1 cellular context compared by ENCODE assay signal in the genomic region with DNA sequence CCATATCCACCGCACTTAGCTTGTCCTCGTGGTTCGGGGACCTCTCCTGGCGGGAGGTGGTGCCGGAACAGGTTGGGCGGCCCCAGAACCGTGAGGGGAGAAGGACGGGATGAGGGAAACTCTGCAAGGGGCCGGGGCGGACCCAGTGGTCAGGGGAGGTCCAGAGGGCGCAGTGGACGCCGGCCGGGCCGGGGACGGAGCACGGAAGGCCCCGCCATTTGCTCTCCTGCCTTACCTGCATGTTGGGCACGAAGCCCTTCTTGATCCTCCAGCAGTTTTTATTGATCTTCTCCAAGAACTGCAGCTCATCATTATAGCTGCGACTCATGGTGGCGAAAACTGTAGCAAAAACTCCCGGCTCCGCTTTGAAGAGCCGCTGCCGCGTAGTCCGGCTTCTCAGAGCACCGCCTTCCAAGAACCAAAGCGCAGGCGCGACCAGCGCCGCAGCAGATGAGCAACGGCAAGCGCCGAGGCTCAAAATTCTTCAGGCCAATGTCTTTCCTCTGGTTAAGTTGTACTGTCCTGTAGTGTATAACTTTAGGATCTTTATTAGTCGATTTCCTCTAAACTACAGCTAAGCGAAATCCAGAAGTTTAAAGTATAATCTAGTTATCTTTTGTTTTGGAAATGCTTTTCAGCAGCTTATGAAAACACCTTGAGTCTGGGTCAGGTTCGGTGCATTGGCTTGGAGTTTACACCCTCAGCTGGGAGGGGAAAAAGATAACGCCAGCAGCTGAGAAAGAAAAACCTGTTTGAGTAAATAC.
TF ChIP-seq lines count a peak whose summit lies in the region.

A gene (minus strand): TSS at position 419 of the 764 bp plus-strand sequence. CDS start 91 bp downstream, at position 328.

TF ChIP-seq in HepG2, 621 proteins besides CTCF, POLR2A, EP300 and RAD21 (continued from another document and continues in another):
- TF ChIP-seq, protein P1, sequence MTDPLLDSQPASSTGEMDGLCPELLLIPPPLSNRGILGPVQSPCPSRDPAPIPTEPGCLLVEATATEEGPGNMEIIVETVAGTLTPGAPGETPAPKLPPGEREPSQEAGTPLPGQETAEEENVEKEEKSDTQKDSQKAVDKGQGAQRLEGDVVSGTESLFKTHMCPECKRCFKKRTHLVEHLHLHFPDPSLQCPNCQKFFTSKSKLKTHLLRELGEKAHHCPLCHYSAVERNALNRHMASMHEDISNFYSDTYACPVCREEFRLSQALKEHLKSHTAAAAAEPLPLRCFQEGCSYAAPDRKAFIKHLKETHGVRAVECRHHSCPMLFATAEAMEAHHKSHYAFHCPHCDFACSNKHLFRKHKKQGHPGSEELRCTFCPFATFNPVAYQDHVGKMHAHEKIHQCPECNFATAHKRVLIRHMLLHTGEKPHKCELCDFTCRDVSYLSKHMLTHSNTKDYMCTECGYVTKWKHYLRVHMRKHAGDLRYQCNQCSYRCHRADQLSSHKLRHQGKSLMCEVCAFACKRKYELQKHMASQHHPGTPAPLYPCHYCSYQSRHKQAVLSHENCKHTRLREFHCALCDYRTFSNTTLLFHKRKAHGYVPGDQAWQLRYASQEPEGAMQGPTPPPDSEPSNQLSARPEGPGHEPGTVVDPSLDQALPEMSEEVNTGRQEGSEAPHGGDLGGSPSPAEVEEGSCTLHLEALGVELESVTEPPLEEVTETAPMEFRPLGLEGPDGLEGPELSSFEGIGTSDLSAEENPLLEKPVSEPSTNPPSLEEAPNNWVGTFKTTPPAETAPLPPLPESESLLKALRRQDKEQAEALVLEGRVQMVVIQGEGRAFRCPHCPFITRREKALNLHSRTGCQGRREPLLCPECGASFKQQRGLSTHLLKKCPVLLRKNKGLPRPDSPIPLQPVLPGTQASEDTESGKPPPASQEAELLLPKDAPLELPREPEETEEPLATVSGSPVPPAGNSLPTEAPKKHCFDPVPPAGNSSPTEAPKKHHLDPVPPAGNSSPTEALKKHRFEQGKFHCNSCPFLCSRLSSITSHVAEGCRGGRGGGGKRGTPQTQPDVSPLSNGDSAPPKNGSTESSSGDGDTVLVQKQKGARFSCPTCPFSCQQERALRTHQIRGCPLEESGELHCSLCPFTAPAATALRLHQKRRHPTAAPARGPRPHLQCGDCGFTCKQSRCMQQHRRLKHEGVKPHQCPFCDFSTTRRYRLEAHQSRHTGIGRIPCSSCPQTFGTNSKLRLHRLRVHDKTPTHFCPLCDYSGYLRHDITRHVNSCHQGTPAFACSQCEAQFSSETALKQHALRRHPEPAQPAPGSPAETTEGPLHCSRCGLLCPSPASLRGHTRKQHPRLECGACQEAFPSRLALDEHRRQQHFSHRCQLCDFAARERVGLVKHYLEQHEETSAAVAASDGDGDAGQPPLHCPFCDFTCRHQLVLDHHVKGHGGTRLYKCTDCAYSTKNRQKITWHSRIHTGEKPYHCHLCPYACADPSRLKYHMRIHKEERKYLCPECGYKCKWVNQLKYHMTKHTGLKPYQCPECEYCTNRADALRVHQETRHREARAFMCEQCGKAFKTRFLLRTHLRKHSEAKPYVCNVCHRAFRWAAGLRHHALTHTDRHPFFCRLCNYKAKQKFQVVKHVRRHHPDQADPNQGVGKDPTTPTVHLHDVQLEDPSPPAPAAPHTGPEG (CRISPR knock-in tag; IDR thresholded peaks at IDR 0.05): 0 out of 2 replicates have a peak, but pooled peaks have one; percentile 42
- TF ChIP-seq, protein P2, sequence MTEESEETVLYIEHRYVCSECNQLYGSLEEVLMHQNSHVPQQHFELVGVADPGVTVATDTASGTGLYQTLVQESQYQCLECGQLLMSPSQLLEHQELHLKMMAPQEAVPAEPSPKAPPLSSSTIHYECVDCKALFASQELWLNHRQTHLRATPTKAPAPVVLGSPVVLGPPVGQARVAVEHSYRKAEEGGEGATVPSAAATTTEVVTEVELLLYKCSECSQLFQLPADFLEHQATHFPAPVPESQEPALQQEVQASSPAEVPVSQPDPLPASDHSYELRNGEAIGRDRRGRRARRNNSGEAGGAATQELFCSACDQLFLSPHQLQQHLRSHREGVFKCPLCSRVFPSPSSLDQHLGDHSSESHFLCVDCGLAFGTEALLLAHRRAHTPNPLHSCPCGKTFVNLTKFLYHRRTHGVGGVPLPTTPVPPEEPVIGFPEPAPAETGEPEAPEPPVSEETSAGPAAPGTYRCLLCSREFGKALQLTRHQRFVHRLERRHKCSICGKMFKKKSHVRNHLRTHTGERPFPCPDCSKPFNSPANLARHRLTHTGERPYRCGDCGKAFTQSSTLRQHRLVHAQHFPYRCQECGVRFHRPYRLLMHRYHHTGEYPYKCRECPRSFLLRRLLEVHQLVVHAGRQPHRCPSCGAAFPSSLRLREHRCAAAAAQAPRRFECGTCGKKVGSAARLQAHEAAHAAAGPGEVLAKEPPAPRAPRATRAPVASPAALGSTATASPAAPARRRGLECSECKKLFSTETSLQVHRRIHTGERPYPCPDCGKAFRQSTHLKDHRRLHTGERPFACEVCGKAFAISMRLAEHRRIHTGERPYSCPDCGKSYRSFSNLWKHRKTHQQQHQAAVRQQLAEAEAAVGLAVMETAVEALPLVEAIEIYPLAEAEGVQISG (CRISPR knock-in tag; IDR thresholded peaks at IDR 0.05): peak; percentile 68
- TF ChIP-seq, protein P3, sequence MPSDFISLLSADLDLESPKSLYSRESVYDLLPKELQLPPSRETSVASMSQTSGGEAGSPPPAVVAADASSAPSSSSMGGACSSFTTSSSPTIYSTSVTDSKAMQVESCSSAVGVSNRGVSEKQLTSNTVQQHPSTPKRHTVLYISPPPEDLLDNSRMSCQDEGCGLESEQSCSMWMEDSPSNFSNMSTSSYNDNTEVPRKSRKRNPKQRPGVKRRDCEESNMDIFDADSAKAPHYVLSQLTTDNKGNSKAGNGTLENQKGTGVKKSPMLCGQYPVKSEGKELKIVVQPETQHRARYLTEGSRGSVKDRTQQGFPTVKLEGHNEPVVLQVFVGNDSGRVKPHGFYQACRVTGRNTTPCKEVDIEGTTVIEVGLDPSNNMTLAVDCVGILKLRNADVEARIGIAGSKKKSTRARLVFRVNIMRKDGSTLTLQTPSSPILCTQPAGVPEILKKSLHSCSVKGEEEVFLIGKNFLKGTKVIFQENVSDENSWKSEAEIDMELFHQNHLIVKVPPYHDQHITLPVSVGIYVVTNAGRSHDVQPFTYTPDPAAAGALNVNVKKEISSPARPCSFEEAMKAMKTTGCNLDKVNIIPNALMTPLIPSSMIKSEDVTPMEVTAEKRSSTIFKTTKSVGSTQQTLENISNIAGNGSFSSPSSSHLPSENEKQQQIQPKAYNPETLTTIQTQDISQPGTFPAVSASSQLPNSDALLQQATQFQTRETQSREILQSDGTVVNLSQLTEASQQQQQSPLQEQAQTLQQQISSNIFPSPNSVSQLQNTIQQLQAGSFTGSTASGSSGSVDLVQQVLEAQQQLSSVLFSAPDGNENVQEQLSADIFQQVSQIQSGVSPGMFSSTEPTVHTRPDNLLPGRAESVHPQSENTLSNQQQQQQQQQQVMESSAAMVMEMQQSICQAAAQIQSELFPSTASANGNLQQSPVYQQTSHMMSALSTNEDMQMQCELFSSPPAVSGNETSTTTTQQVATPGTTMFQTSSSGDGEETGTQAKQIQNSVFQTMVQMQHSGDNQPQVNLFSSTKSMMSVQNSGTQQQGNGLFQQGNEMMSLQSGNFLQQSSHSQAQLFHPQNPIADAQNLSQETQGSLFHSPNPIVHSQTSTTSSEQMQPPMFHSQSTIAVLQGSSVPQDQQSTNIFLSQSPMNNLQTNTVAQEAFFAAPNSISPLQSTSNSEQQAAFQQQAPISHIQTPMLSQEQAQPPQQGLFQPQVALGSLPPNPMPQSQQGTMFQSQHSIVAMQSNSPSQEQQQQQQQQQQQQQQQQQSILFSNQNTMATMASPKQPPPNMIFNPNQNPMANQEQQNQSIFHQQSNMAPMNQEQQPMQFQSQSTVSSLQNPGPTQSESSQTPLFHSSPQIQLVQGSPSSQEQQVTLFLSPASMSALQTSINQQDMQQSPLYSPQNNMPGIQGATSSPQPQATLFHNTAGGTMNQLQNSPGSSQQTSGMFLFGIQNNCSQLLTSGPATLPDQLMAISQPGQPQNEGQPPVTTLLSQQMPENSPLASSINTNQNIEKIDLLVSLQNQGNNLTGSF (CRISPR knock-in tag; IDR thresholded peaks at IDR 0.05): no peak
- TF ChIP-seq TAF15 (IDR thresholded peaks at IDR 0.05; ENCODE audit: low read depth, low read length, poor library complexity, severe bottlenecking) (no peak), POLR2AphosphoS5 (IDR thresholded peaks at IDR 0.05; ENCODE audit: low read depth, low read length) (peak; percentile 88), ZNF264 (CRISPR knock-in tag; IDR thresholded peaks at IDR 0.05) (0 out of 2 replicates have a peak, but pooled peaks have one; percentile 48), CENPX (CRISPR knock-in tag; IDR thresholded peaks at IDR 0.05) (no peak), ZNF569 (CRISPR knock-in tag; IDR thresholded peaks at IDR 0.05; ENCODE audit: borderline replicate concordance) (no peak), NFE2 (CRISPR knock-in tag; IDR thresholded peaks at IDR 0.05) (no peak), ZFP41 (CRISPR knock-in tag; IDR thresholded peaks at IDR 0.05; ENCODE audit: borderline replicate concordance) (no peak), ZNF138 (CRISPR knock-in tag; IDR thresholded peaks at IDR 0.05; ENCODE audit: low read depth) (no peak; the same call in 1 of the 2 replicates), KLF9 (CRISPR knock-in tag; IDR thresholded peaks at IDR 0.05; ENCODE audit: low read depth) (no peak)
- TF ChIP-seq, protein P4, sequence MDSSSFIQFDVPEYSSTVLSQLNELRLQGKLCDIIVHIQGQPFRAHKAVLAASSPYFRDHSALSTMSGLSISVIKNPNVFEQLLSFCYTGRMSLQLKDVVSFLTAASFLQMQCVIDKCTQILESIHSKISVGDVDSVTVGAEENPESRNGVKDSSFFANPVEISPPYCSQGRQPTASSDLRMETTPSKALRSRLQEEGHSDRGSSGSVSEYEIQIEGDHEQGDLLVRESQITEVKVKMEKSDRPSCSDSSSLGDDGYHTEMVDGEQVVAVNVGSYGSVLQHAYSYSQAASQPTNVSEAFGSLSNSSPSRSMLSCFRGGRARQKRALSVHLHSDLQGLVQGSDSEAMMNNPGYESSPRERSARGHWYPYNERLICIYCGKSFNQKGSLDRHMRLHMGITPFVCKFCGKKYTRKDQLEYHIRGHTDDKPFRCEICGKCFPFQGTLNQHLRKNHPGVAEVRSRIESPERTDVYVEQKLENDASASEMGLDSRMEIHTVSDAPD (CRISPR knock-in tag; IDR thresholded peaks at IDR 0.05): no peak
- TF ChIP-seq, protein P5, sequence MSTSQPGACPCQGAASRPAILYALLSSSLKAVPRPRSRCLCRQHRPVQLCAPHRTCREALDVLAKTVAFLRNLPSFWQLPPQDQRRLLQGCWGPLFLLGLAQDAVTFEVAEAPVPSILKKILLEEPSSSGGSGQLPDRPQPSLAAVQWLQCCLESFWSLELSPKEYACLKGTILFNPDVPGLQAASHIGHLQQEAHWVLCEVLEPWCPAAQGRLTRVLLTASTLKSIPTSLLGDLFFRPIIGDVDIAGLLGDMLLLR (CRISPR knock-in tag; IDR thresholded peaks at IDR 0.05): peak; percentile 62; the same call in 1 of the 2 replicates
- TF ChIP-seq, protein P6, sequence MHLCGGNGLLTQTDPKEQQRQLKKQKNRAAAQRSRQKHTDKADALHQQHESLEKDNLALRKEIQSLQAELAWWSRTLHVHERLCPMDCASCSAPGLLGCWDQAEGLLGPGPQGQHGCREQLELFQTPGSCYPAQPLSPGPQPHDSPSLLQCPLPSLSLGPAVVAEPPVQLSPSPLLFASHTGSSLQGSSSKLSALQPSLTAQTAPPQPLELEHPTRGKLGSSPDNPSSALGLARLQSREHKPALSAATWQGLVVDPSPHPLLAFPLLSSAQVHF (CRISPR knock-in tag; IDR thresholded peaks at IDR 0.05): no peak
- TF ChIP-seq, protein P7, sequence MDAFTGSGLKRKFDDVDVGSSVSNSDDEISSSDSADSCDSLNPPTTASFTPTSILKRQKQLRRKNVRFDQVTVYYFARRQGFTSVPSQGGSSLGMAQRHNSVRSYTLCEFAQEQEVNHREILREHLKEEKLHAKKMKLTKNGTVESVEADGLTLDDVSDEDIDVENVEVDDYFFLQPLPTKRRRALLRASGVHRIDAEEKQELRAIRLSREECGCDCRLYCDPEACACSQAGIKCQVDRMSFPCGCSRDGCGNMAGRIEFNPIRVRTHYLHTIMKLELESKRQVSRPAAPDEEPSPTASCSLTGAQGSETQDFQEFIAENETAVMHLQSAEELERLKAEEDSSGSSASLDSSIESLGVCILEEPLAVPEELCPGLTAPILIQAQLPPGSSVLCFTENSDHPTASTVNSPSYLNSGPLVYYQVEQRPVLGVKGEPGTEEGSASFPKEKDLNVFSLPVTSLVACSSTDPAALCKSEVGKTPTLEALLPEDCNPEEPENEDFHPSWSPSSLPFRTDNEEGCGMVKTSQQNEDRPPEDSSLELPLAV (CRISPR knock-in tag; conservative IDR thresholded peaks at IDR 0.05; ENCODE audit: low read depth): no peak
- TF ChIP-seq, protein P8, sequence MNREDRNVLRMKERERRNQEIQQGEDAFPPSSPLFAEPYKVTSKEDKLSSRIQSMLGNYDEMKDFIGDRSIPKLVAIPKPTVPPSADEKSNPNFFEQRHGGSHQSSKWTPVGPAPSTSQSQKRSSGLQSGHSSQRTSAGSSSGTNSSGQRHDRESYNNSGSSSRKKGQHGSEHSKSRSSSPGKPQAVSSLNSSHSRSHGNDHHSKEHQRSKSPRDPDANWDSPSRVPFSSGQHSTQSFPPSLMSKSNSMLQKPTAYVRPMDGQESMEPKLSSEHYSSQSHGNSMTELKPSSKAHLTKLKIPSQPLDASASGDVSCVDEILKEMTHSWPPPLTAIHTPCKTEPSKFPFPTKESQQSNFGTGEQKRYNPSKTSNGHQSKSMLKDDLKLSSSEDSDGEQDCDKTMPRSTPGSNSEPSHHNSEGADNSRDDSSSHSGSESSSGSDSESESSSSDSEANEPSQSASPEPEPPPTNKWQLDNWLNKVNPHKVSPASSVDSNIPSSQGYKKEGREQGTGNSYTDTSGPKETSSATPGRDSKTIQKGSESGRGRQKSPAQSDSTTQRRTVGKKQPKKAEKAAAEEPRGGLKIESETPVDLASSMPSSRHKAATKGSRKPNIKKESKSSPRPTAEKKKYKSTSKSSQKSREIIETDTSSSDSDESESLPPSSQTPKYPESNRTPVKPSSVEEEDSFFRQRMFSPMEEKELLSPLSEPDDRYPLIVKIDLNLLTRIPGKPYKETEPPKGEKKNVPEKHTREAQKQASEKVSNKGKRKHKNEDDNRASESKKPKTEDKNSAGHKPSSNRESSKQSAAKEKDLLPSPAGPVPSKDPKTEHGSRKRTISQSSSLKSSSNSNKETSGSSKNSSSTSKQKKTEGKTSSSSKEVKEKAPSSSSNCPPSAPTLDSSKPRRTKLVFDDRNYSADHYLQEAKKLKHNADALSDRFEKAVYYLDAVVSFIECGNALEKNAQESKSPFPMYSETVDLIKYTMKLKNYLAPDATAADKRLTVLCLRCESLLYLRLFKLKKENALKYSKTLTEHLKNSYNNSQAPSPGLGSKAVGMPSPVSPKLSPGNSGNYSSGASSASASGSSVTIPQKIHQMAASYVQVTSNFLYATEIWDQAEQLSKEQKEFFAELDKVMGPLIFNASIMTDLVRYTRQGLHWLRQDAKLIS (CRISPR knock-in tag; IDR thresholded peaks at IDR 0.05): no peak
